ENCODE assay signal across 17 cellular contexts in genomic region chrX:105738162-105738561, GRCh38.
DNase-seq lines count a peak whose midpoint lies in the region; ATAC-seq, FAIRE-seq and TF ChIP-seq lines count a peak whose summit lies in the region.
"Had no signal": no experiment of that assay in that cellular context is flagged by ENCODE, and none has a peak within 500 bp of the region (broad histone marks: within the 10 kb centered on the region; RNA-seq: fewer than 3 reads in every experiment).

No MANE protein-coding gene starts in this region.

- no peak for DNase-seq in astrocyte (ENCODE audit: low read depth)
- no peak for DNase-seq in islet precursor cell
- no peak for DNase-seq in activated CD4-positive, alpha-beta T cell treated with anti-CD3 and anti-CD28 coated beads, Interleukin-2, amount 10 ng/mL, durations not matched to agents 24 days and 14 days
- DNase-seq: ACHN; CD4-positive, CD25-positive, alpha-beta regulatory T cell; DMS53; GF-D8; H7; KG1 had no signal

- peak; percentile 62 for FAIRE-seq in astrocyte (lab: Jason Lieb, UNC)

- no peaks in the 10 kb centered on the region for H3K9me3 ChIP-seq in astrocyte (ENCODE audit: insufficient read depth, low read depth, low read length)

- no peaks in the 10 kb centered on the region for H3K4me1 Mint-ChIP-seq in astrocyte (ENCODE audit: low read depth, unreplicated experiment)
- no peaks in the 10 kb centered on the region for H3K4me1 Mint-ChIP-seq in activated CD4-positive, alpha-beta T cell treated with anti-CD3 and anti-CD28 coated beads, Interleukin-2, amount 10 ng/mL, durations not matched to agents 24 days and 14 days
- H3K4me1 Mint-ChIP-seq: CD4-positive, CD25-positive, alpha-beta regulatory T cell; GM23338; IgD-negative memory B cell had no signal

- H3K4me3 Mint-ChIP-seq in astrocyte (ENCODE audit: unreplicated experiment), result no peak overlapping the region
- no peak overlapping the region for H3K4me3 Mint-ChIP-seq in activated CD4-positive, alpha-beta T cell treated with anti-CD3 and anti-CD28 coated beads, Interleukin-2, amount 10 ng/mL, durations not matched to agents 24 days and 14 days
- H3K4me3 Mint-ChIP-seq: CD4-positive, CD25-positive, alpha-beta regulatory T cell; GM23338; IgD-negative memory B cell had no signal

- no peaks in the 10 kb centered on the region for H3K4me1 ChIP-seq in astrocyte (ENCODE audit: insufficient read depth, low read length)
- H3K4me1 ChIP-seq: BLaER1 treated with 17β-estradiol and CSF1 and Interleukin-3, amounts not matched to agents 10 nM and 100 nM had no signal

- no peak for TF ChIP-seq CTCF in astrocyte (IDR thresholded peaks at IDR 0.05; ENCODE audit: insufficient read depth, low read depth, low read length)

- no peak overlapping the region for H3K4me2 ChIP-seq in astrocyte (ENCODE audit: low read length)
- H3K4me2 ChIP-seq: BLaER1 treated with 17β-estradiol and CSF1 and Interleukin-3, amounts not matched to agents 10 nM and 100 nM; GM23338 had no signal

- no peaks in the 10 kb centered on the region for H4K20me1 ChIP-seq in astrocyte (ENCODE audit: insufficient read depth, low read length)
- H4K20me1 ChIP-seq: BLaER1 treated with 17β-estradiol and CSF1 and Interleukin-3, amounts not matched to agents 10 nM and 100 nM had no signal

- H3K36me3 ChIP-seq in astrocyte (ENCODE audit: insufficient read depth, low read length), result no peaks in the 10 kb centered on the region
- H3K36me3 ChIP-seq: BLaER1 treated with 17β-estradiol and CSF1 and Interleukin-3, amounts not matched to agents 10 nM and 100 nM had no signal

- no peak overlapping the region for H2AFZ ChIP-seq in astrocyte (ENCODE audit: low read depth, low read length)
- H2AFZ ChIP-seq: GM23338 had no signal

- H3K79me2 ChIP-seq in astrocyte (ENCODE audit: insufficient read depth, low read length), result no peaks in the 10 kb centered on the region

- H3K9me3 Mint-ChIP-seq in astrocyte (ENCODE audit: unreplicated experiment), result no peaks in the 10 kb centered on the region
- no peaks in the 10 kb centered on the region for H3K9me3 Mint-ChIP-seq in activated CD4-positive, alpha-beta T cell treated with anti-CD3 and anti-CD28 coated beads, Interleukin-2, amount 10 ng/mL, durations not matched to agents 24 days and 14 days
- H3K9me3 Mint-ChIP-seq: GM23338 had no signal

- ATAC-seq in GM18870 (IDR thresholded peaks at IDR 0.05; ENCODE audit: unreplicated experiment) (peak; percentile 74), GM19397 (IDR thresholded peaks at IDR 0.05; ENCODE audit: unreplicated experiment) (peak; percentile 74), HG02759 (IDR thresholded peaks at IDR 0.05; ENCODE audit: unreplicated experiment) (peak; percentile 52), GM18502 (IDR thresholded peaks at IDR 0.05; ENCODE audit: poor library complexity, unreplicated experiment) (no peak), HG02938 (IDR thresholded peaks at IDR 0.05; ENCODE audit: unreplicated experiment) (no peak)
- ATAC-seq: GM23338 had no signal

- H3K27ac Mint-ChIP-seq in astrocyte (ENCODE audit: unreplicated experiment), result no peak overlapping the region
- no peak overlapping the region for H3K27ac Mint-ChIP-seq in activated CD4-positive, alpha-beta T cell treated with anti-CD3 and anti-CD28 coated beads, Interleukin-2, amount 10 ng/mL, durations not matched to agents 24 days and 14 days
- H3K27ac Mint-ChIP-seq: CD4-positive, CD25-positive, alpha-beta regulatory T cell; GM23338; IgD-negative memory B cell had no signal

- H3K27me3 Mint-ChIP-seq in astrocyte (ENCODE audit: low read depth, unreplicated experiment), result no peaks in the 10 kb centered on the region
- H3K27me3 Mint-ChIP-seq in activated CD4-positive, alpha-beta T cell treated with anti-CD3 and anti-CD28 coated beads, Interleukin-2, amount 10 ng/mL, durations not matched to agents 24 days and 14 days, result no peaks in the 10 kb centered on the region
- H3K27me3 Mint-ChIP-seq: CD4-positive, CD25-positive, alpha-beta regulatory T cell; IgD-negative memory B cell had no signal

- no peak overlapping the region for H3K4me3 ChIP-seq in astrocyte (ENCODE audit: insufficient read depth, low read depth, low read length)
- H3K4me3 ChIP-seq: BLaER1 treated with 17β-estradiol and CSF1 and Interleukin-3, amounts not matched to agents 10 nM and 100 nM; GM23338 had no signal

- no peaks in the 10 kb centered on the region for H3K36me3 Mint-ChIP-seq in astrocyte (ENCODE audit: low read depth, unreplicated experiment)
- H3K36me3 Mint-ChIP-seq in activated CD4-positive, alpha-beta T cell treated with anti-CD3 and anti-CD28 coated beads, Interleukin-2, amount 10 ng/mL, durations not matched to agents 24 days and 14 days (ENCODE audit: low read depth), result no peaks in the 10 kb centered on the region
- H3K36me3 Mint-ChIP-seq: CD4-positive, CD25-positive, alpha-beta regulatory T cell; IgD-negative memory B cell had no signal

- no peaks in the 10 kb centered on the region for H3K27me3 ChIP-seq in astrocyte (ENCODE audit: insufficient read depth, low read length)

- H3K9ac ChIP-seq in astrocyte (ENCODE audit: low read length), result no peak overlapping the region
- H3K9ac ChIP-seq: BLaER1 treated with 17β-estradiol and CSF1 and Interleukin-3, amounts not matched to agents 10 nM and 100 nM had no signal

- no peak overlapping the region for H3K27ac ChIP-seq in astrocyte (ENCODE audit: low read depth, low read length)
- H3K27ac ChIP-seq: BLaER1 treated with 17β-estradiol and CSF1 and Interleukin-3, amounts not matched to agents 10 nM and 100 nM had no signal

- intact Hi-C loops in activated CD4-positive, alpha-beta T cell treated with anti-CD3 and anti-CD28 coated beads, Interleukin-2, amount 10 ng/mL, durations not matched to agents 24 days and 14 days (cut with micrococcal nuclease), result no loop called here

Comparison
In these comparisons a context has a peak if more than half of its experiments do, and no peak if none do; other contexts are left out.
1. ATAC-seq: peak in GM18870 (single experiment), GM19397 (single experiment) and HG02759 (single experiment); none in GM18502 (single experiment) and HG02938 (single experiment).